In the genomic region with DNA sequence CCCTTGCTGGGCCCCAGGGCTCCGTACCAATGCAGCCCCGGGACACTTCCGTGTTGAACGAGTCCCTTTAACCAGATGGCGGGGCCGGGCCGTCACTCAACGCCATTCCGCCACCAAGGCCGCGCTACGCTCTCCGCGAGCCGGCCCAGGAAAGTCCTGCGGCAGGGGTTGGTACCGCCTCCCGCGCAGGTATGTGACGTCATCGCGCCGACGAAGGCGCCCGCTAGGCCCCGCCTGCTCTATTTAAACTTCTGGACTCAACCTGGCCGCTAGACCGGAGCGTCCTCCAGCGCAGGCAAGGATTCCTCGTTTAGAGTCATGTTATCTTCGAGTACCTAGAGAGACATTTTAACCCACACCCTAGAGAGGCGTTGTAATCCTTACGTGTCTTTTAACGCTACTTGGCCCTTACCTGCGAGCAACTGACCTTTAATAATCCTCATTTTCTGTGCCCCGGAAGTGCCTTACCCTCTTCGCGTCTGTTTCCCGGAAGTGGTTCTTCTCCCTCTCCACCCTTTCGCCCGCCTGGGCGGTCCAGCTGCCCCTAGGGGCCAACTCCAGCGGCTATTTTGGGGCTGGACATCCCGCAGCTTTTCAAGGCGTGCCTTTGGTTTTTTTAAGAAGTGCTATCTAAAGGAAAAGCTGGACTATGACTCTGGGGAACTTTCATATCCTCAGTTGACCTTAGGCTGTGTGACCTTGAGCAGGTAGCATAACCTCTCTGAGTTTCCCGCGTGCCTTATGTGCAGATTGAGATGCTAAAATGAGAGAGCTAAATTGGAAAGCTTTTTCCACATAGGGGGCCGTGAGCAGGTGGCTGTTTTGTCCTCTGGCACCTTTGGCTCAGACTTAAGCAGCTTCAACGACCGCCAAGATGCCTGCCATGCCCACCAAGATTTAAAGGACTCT, we compare ENCODE assay signal across 8 cellular contexts. TPM values are rescaled to one million over a fixed set of nuclear protein-coding genes. Genes with fewer than 3 reads are reported as not detected.
DNase-seq lines count a peak whose midpoint lies in the region; ATAC-seq, FAIRE-seq and TF ChIP-seq lines count a peak whose summit lies in the region.

Gene PNPLA4, minus strand, starts transcription at position 155 of the 909 bp plus-strand sequence. CDS start 1,294 bp downstream, outside the sequence.

- no peaks in the 10 kb centered on the region for H3K36me3 ChIP-seq in left lung

- no peaks in the 10 kb centered on the region for H3K4me1 Mint-ChIP-seq in dendritic cell treated with granulocyte-macrophage colony-stimulating factor and Interleukin-4, amounts not matched to agents 40 ng/mL and 50 ng/mL, for 4 days (ENCODE audit: low read depth)

- DNase-seq in GM12865 (ENCODE audit: low read depth) (peak; percentile 93), NCI-H2107 (lab: John Stamatoyannopoulos, UW) (peak; percentile 80), left lung (peak; percentile 92 to 93), D721Med (ENCODE audit: insufficient read length, low spot score) (no peak)
- DNase-seq in activated CD4-positive, alpha-beta T cell treated with anti-CD3 and anti-CD28 coated beads, Interleukin-2, amount 50 U/mL, for 1 hour, result peak; percentile 75
- DNase-seq in stimulated activated CD4-positive, alpha-beta T cell treated with anti-CD3 and anti-CD28 coated beads, Interleukin-2, amount 100 ng/mL, for 4 hours (ENCODE audit: low read depth), result peak; percentile 69

- no peaks in the 10 kb centered on the region for H3K9me3 ChIP-seq in left lung

- peak within 1 kb of the TSS; percentile 75 for H3K4me3 Mint-ChIP-seq in dendritic cell treated with granulocyte-macrophage colony-stimulating factor and Interleukin-4, amounts not matched to agents 40 ng/mL and 50 ng/mL, for 4 days

- H3K27ac ChIP-seq in left lung, result peak within 1 kb of the TSS; percentile 63 to 81

- intact Hi-C loops in dendritic cell treated with granulocyte-macrophage colony-stimulating factor and Interleukin-4, amounts not matched to agents 40 ng/mL and 50 ng/mL, for 4 days (cut with micrococcal nuclease), result loop anchor here (10.0 kb wide), 1 partner anchor 783 kb away; the partner anchor contains the start of genes PUDP and STS
- intact Hi-C loops in left lung (cut with DNase I), result no loop called here

- H3K36me3 Mint-ChIP-seq in dendritic cell treated with granulocyte-macrophage colony-stimulating factor and Interleukin-4, amounts not matched to agents 40 ng/mL and 50 ng/mL, for 4 days (ENCODE audit: low read depth), result no peaks in the 10 kb centered on the region

- no peaks in the 10 kb centered on the region for H3K4me1 ChIP-seq in left lung

- peak within 1 kb of the TSS; percentile 88 for H3K27ac Mint-ChIP-seq in dendritic cell treated with granulocyte-macrophage colony-stimulating factor and Interleukin-4, amounts not matched to agents 40 ng/mL and 50 ng/mL, for 4 days

- ATAC-seq in HG02623 (IDR thresholded peaks at IDR 0.05; ENCODE audit: unreplicated experiment) (peak; percentile 93), left lung (peak; percentile 98)

- no peaks in the 10 kb centered on the region for H3K27me3 ChIP-seq in left lung

- H3K9me3 Mint-ChIP-seq in dendritic cell treated with granulocyte-macrophage colony-stimulating factor and Interleukin-4, amounts not matched to agents 40 ng/mL and 50 ng/mL, for 4 days, result no peaks in the 10 kb centered on the region

- TF ChIP-seq CTCF in GM12865 (IDR thresholded peaks at IDR 0.05; ENCODE audit: insufficient read depth, low read depth, low read length, missing control alignments) (no peak), left lung (IDR thresholded peaks at IDR 0.05) (peak in 1 of 2 donors; percentile 17), D721Med (IDR thresholded peaks at IDR 0.05; ENCODE audit: insufficient read depth, missing control alignments) (no peak)

- FAIRE-seq in D721Med (lab: Jason Lieb, UNC), result no peak

- no peaks in the 10 kb centered on the region for H3K27me3 Mint-ChIP-seq in dendritic cell treated with granulocyte-macrophage colony-stimulating factor and Interleukin-4, amounts not matched to agents 40 ng/mL and 50 ng/mL, for 4 days

- peak within 1 kb of the TSS; percentile 67 for H3K4me3 ChIP-seq in GM12865 (ENCODE audit: low read depth, low read length)
- H3K4me3 ChIP-seq in left lung, result peak within 1 kb of the TSS; percentile 47 to 57

RNA-seq across cellular contexts. Expression of gene PNPLA4, which starts in this region (rescaled TPM):
- total RNA-seq in left lung, result 10 to 100 TPM; 11.6 to 20.3 TPM
